Comparison of ENCODE assay signal across 8 cellular contexts in the genomic region with DNA sequence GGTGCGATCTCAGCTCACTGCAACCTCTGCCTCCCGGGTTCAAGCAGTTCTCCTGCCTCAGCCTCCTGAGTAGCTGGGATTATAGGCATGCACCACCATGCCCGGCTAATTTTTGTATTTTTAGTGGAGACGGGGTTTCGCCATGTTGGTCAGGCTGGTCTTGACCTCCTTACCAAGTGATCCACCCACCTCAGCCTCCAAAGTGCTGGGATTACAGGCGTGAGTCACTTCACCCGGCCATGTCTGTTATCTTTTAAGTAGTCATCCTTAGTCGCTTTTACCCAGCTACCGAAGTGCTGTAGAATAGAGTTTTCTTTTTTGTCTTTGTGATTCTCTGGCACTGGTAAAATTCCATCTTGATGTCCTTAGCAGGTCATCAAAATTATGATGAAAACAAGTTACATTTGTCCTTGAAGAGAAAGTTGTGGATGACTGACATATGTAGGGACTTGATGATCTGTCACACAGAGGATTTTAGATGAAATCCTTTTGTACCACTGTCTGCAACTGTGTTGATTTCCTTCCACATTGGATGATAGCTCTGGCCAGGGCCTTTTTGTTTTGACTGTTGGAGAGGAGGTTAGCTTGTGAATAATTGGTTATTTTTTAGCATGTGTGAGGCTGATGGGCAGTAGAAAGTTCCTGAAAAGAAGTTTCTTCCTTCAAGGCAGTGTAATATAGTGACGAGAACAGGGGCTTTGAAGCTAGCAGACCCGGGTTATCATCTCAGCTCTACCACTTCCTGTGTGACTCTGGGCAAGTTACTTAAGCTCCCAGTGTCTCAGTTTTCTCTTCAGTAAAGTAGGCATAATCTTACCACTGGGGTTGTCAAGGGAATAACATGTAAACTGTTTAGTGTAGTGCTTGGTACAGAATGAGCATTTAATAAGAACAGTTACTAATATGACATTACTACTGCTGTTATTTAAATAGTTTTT. TPM values are rescaled to one million over a fixed set of nuclear protein-coding genes. Genes with fewer than 3 reads are reported as not detected.
DNase-seq lines count a peak whose midpoint lies in the region; ATAC-seq, FAIRE-seq and TF ChIP-seq lines count a peak whose summit lies in the region.

No MANE protein-coding gene starts in this region.

- intact Hi-C loops in thyroid gland (cut with DNase I), result no loop called here

- FAIRE-seq in GM19239 (lab: Jason Lieb, UNC), result no peak

- H3K36me3 ChIP-seq in thyroid gland, result no peaks in the 10 kb centered on the region

- ATAC-seq in GM19035 (IDR thresholded peaks at IDR 0.05; ENCODE audit: unreplicated experiment), result peak; percentile 43

- no peaks in the 10 kb centered on the region for H3K9me3 ChIP-seq in thyroid gland

- H3K4me1 ChIP-seq in thyroid gland, result peaks cover 0 to 12% of the 10 kb centered on the region in 2 donors

- peak overlapping the region; percentile 98 for H3K27ac ChIP-seq in epithelial cell of prostate
- H3K27ac ChIP-seq in thyroid gland, result no peak overlapping the region

- DNase-seq in AG09309 (ENCODE audit: low read depth) (peak; percentile 41), RPMI7951 (ENCODE audit: low read depth) (peak; percentile 84), epithelial cell of prostate (ENCODE audit: low read depth, low spot score) (no peak), NCI-H1694 (lab: John Stamatoyannopoulos, UW) (no peak), NCI-H1930 (lab: John Stamatoyannopoulos, UW) (no peak), thyroid gland (no peak), GM19239 (ENCODE audit: insufficient read length, low spot score) (no peak)

- TF ChIP-seq CTCF in AG09309 (IDR thresholded peaks at IDR 0.05; ENCODE audit: control insufficient read depth, insufficient read depth, low read depth, low read length, missing control alignments) (no peak), thyroid gland (IDR thresholded peaks at IDR 0.05) (no peak)

- WGBS in thyroid gland, 2 donors, result 94% methylated on average over 11 of the region's 11 CpGs

- H3K4me3 ChIP-seq in AG09309 (ENCODE audit: control insufficient read depth, low read depth, low read length), result no peak overlapping the region
- no peak overlapping the region for H3K4me3 ChIP-seq in thyroid gland (replicated peaks in 1 of 3)

- no peaks in the 10 kb centered on the region for H3K27me3 ChIP-seq in thyroid gland

- no peak for TF ChIP-seq POLR2A in thyroid gland (IDR thresholded peaks at IDR 0.05)

RNA-seq across cellular contexts. Expression of a gene that starts 18.8 kb away (rescaled TPM):
- 103 and 110 TPM in 2 replicates for total RNA-seq in RPMI7951 (2014; rRNA removed; shearing (Covaris generic))
- 10 to 100 TPM; 45.8 to 85.3 (median 67.3) TPM for total RNA-seq in thyroid gland

Comparison
In these comparisons a context has a peak if more than half of its experiments do, and no peak if none do; other contexts are left out.
1. DNase-seq: peak in AG09309 (single experiment) and RPMI7951 (single experiment); none in epithelial cell of prostate (single experiment), NCI-H1694 (single experiment), NCI-H1930 (0 of 2), thyroid gland (0 of 2) and GM19239 (single experiment).